Comparison of ENCODE assay signal across 12 cellular contexts in genomic region chr2:5394223-5394622, GRCh38.
DNase-seq lines count a peak whose midpoint lies in the region.
"Had no signal": no experiment of that assay in that cellular context is flagged by ENCODE, and none has a peak within 500 bp of the region (broad histone marks: within the 10 kb centered on the region; RNA-seq: fewer than 3 reads in every experiment).

No MANE protein-coding gene starts in this region.

- DNase-seq in NCI-H1105 treated with DMSO at 0.1 percent for 48 hours (lab: John Stamatoyannopoulos, UW) (peak; percentile 29), NCI-H1105 (lab: John Stamatoyannopoulos, UW) (no peak), NCI-H82 (lab: John Stamatoyannopoulos, UW) (peak; percentile 51), NCI-H82 treated with DMSO at 0.1 percent for 48 hours (lab: John Stamatoyannopoulos, UW; ENCODE audit: unreplicated experiment) (no peak), astrocyte of the hippocampus (ENCODE audit: low read depth, low spot score) (peak; percentile 58), left kidney (ENCODE audit: low read depth, low spot score) (peak; percentile 68), GF-D8 (lab: John Stamatoyannopoulos, UW) (no peak)
- DNase-seq in activated CD4-positive, CD25-positive, alpha-beta regulatory T cell (lab: John Stamatoyannopoulos, UW) = no peak
- DNase-seq: 8988T; Calu3; CD8-positive, alpha-beta T cell; GM23248 had no signal

Comparison
In these comparisons a context has a peak if more than half of its experiments do, and no peak if none do; other contexts are left out.
1. DNase-seq: peak in NCI-H1105 treated with DMSO at 0.1 percent for 48 hours (single experiment), NCI-H82 (single experiment), astrocyte of the hippocampus (single experiment) and left kidney (single experiment); none in NCI-H1105 (single experiment), NCI-H82 treated with DMSO at 0.1 percent for 48 hours (single experiment), GF-D8 (single experiment) and activated CD4-positive, CD25-positive, alpha-beta regulatory T cell (0 of 4).